ENCODE assay signal across 18 cellular contexts in the genomic region with DNA sequence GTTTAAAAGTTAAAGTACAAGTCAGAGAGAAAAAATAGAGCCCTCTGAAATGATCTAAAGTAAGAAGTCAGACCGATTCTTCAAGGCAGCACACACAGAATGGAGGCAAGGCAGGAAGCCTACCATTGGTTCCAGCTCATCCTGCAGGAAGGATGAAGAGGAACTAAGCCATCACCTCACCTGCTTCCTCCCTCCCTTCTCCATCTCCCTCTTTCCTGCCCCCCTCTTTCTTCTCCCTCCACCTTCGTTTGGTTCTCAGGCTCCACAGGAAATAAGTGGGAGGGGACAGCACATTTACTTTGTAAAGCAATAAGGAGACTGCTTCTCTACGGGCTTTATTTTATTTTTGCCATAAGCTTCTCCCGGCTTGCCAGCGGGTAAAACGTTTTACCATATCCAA.
DNase-seq lines count a peak whose midpoint lies in the region; FAIRE-seq and TF ChIP-seq lines count a peak whose summit lies in the region.
"Had no signal": no experiment of that assay in that cellular context is flagged by ENCODE, and none has a peak within 500 bp of the region (broad histone marks: within the 10 kb centered on the region; RNA-seq: fewer than 3 reads in every experiment).

No MANE protein-coding gene starts in this region.

- H3K27ac Mint-ChIP-seq in astrocyte (ENCODE audit: unreplicated experiment) = peak overlapping the region; percentile 42
- H3K27ac Mint-ChIP-seq in activated T-helper 2 cell treated with anti-CD3 and anti-CD28 coated beads, Interferon-gamma antibody, Interleukin-2, Interleukin-4, amounts not matched to agents 10 μg/mL and 5 μg/mL and 100 μg/mL, durations not matched to agents 14 hours and 24 hours and 36 hours = no peak overlapping the region
- H3K27ac Mint-ChIP-seq: CD8-positive, alpha-beta T cell had no signal

- no peak overlapping the region for H3K9ac ChIP-seq in astrocyte (ENCODE audit: low read length)
- H3K9ac ChIP-seq: BLaER1 had no signal

- H3K36me3 Mint-ChIP-seq in astrocyte (ENCODE audit: low read depth, unreplicated experiment) = no peaks in the 10 kb centered on the region
- no peaks in the 10 kb centered on the region for H3K36me3 Mint-ChIP-seq in activated T-helper 2 cell treated with anti-CD3 and anti-CD28 coated beads, Interferon-gamma antibody, Interleukin-2, Interleukin-4, amounts not matched to agents 10 μg/mL and 5 μg/mL and 100 μg/mL, durations not matched to agents 14 hours and 24 hours and 36 hours (ENCODE audit: low read depth)
- H3K36me3 Mint-ChIP-seq: CD8-positive, alpha-beta T cell had no signal

- intact Hi-C loops in activated T-helper 2 cell treated with anti-CD3 and anti-CD28 coated beads, Interferon-gamma antibody, Interleukin-2, Interleukin-4, amounts not matched to agents 10 μg/mL and 5 μg/mL and 100 μg/mL, durations not matched to agents 14 hours and 24 hours and 36 hours (cut with micrococcal nuclease) = no loop called here

- H3K4me1 Mint-ChIP-seq in astrocyte (ENCODE audit: low read depth, unreplicated experiment) = peaks cover 13% of the 10 kb centered on the region
- H3K4me1 Mint-ChIP-seq in activated T-helper 2 cell treated with anti-CD3 and anti-CD28 coated beads, Interferon-gamma antibody, Interleukin-2, Interleukin-4, amounts not matched to agents 10 μg/mL and 5 μg/mL and 100 μg/mL, durations not matched to agents 14 hours and 24 hours and 36 hours (ENCODE audit: low read depth) = no peaks in the 10 kb centered on the region

- no peak for TF ChIP-seq CTCF in astrocyte (IDR thresholded peaks at IDR 0.05; ENCODE audit: insufficient read depth, low read depth, low read length)

- H3K27me3 ChIP-seq in H7 (ENCODE audit: control insufficient read depth, insufficient read depth, low read length) = no peaks in the 10 kb centered on the region
- H3K27me3 ChIP-seq in astrocyte (ENCODE audit: insufficient read depth, low read length) = no peaks in the 10 kb centered on the region
- H3K27me3 ChIP-seq: BLaER1 had no signal

- H3K27me3 Mint-ChIP-seq in astrocyte (ENCODE audit: low read depth, unreplicated experiment) = no peaks in the 10 kb centered on the region
- no peaks in the 10 kb centered on the region for H3K27me3 Mint-ChIP-seq in activated T-helper 2 cell treated with anti-CD3 and anti-CD28 coated beads, Interferon-gamma antibody, Interleukin-2, Interleukin-4, amounts not matched to agents 10 μg/mL and 5 μg/mL and 100 μg/mL, durations not matched to agents 14 hours and 24 hours and 36 hours (ENCODE audit: low read depth)

- H3K4me3 ChIP-seq in H7 (ENCODE audit: insufficient read depth, low read depth, low read length) (no peak overlapping the region), astrocyte (ENCODE audit: insufficient read depth, low read depth, low read length) (no peak overlapping the region)
- H3K4me3 ChIP-seq: BLaER1, GM12878, HAP-1, K562 had no signal

- H2AFZ ChIP-seq in astrocyte (ENCODE audit: low read depth, low read length) = no peak overlapping the region

- no peaks in the 10 kb centered on the region for H3K79me2 ChIP-seq in astrocyte (ENCODE audit: insufficient read depth, low read length)

- FAIRE-seq in astrocyte (lab: Jason Lieb, UNC) = no peak
- FAIRE-seq: GM12878, GM19239, K562 had no signal

- no peaks in the 10 kb centered on the region for H3K9me3 ChIP-seq in astrocyte (ENCODE audit: insufficient read depth, low read depth, low read length)
- H3K9me3 ChIP-seq: HAP-1 had no signal

- H3K9me3 Mint-ChIP-seq in astrocyte (ENCODE audit: unreplicated experiment) = peaks cover 4% of the 10 kb centered on the region
- H3K9me3 Mint-ChIP-seq in activated T-helper 2 cell treated with anti-CD3 and anti-CD28 coated beads, Interferon-gamma antibody, Interleukin-2, Interleukin-4, amounts not matched to agents 10 μg/mL and 5 μg/mL and 100 μg/mL, durations not matched to agents 14 hours and 24 hours and 36 hours = peaks cover 8% of the 10 kb centered on the region

- no peak overlapping the region for H3K27ac ChIP-seq in astrocyte (ENCODE audit: low read depth, low read length)
- H3K27ac ChIP-seq: BLaER1 had no signal

- H3K4me3 Mint-ChIP-seq in astrocyte (ENCODE audit: unreplicated experiment) = no peak overlapping the region
- H3K4me3 Mint-ChIP-seq in activated T-helper 2 cell treated with anti-CD3 and anti-CD28 coated beads, Interferon-gamma antibody, Interleukin-2, Interleukin-4, amounts not matched to agents 10 μg/mL and 5 μg/mL and 100 μg/mL, durations not matched to agents 14 hours and 24 hours and 36 hours (ENCODE audit: low read depth) = no peak overlapping the region
- H3K4me3 Mint-ChIP-seq: CD8-positive, alpha-beta T cell had no signal

- no peaks in the 10 kb centered on the region for H4K20me1 ChIP-seq in astrocyte (ENCODE audit: insufficient read depth, low read length)
- H4K20me1 ChIP-seq: BLaER1 had no signal

- H3K4me2 ChIP-seq in astrocyte (ENCODE audit: low read length) = no peak overlapping the region
- H3K4me2 ChIP-seq: BLaER1 had no signal

- DNase-seq in H7 (peak; percentile 10), NCI-H69 (lab: John Stamatoyannopoulos, UW) (peak; percentile 22), astrocyte (ENCODE audit: low read depth) (no peak), iPS DF 19.7 (ENCODE audit: low read depth, low spot score) (peak; percentile 23), DMS 273 treated with DMSO at 0.1 percent for 48 hours (lab: John Stamatoyannopoulos, UW) (no peak), HuH-7.5 (ENCODE audit: low spot score) (no peak), NCI-H128 (lab: John Stamatoyannopoulos, UW; ENCODE audit: unreplicated experiment) (no peak)
- no peak for DNase-seq in activated T-helper 2 cell treated with anti-CD3 and anti-CD28 coated beads, Interferon-gamma antibody, Interleukin-2, Interleukin-4, amounts not matched to agents 10 μg/mL and 5 μg/mL and 100 μg/mL, durations not matched to agents 14 hours and 24 hours and 36 hours (ENCODE audit: low spot score)
- DNase-seq: 8988T; Calu3; CD8-positive, alpha-beta T cell; DMS53; DND-41 had no signal

- H3K36me3 ChIP-seq in H7 (replicated peaks; ENCODE audit: control insufficient read depth, insufficient read depth, low read length) (no peaks in the 10 kb centered on the region), astrocyte (ENCODE audit: insufficient read depth, low read length) (no peaks in the 10 kb centered on the region)
- H3K36me3 ChIP-seq: BLaER1, HAP-1 had no signal

- H3K4me1 ChIP-seq in astrocyte (ENCODE audit: insufficient read depth, low read length) = no peaks in the 10 kb centered on the region
- H3K4me1 ChIP-seq: BLaER1, HAP-1 had no signal

Comparison
In these comparisons a context has a peak if more than half of its experiments do, and no peak if none do; other contexts are left out.
1. DNase-seq: peak in H7 (single experiment), NCI-H69 (single experiment) and iPS DF 19.7 (single experiment); none in astrocyte (single experiment), activated T-helper 2 cell treated with anti-CD3 and anti-CD28 coated beads, Interferon-gamma antibody, Interleukin-2, Interleukin-4, amounts not matched to agents 10 μg/mL and 5 μg/mL and 100 μg/mL, durations not matched to agents 14 hours and 24 hours and 36 hours (single experiment), DMS 273 treated with DMSO at 0.1 percent for 48 hours (single experiment), HuH-7.5 (single experiment) and NCI-H128 (single experiment).